ENCODE assay signal across 8 cellular contexts in the genomic region with DNA sequence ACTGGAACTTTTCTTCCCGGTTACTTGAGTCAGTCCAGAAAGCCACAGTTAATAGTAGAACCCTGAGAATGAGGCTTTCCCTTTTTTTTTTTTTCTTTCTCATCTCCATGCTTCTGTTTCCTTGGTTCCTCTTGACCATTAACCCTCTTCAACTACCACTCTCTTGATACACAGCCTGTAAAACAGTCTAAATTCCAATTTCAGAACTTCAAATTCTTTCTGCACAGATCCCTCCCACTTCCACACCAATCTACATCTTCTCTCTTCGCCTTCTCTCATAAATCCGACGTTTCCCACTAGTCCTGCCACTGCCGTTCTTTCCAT. TPM values are rescaled to one million over a fixed set of nuclear protein-coding genes. Genes with fewer than 3 reads are reported as not detected.
DNase-seq lines count a peak whose midpoint lies in the region; ATAC-seq and TF ChIP-seq lines count a peak whose summit lies in the region.

No MANE protein-coding gene starts in this region.

- H3K27me3 Mint-ChIP-seq in natural killer cell (ENCODE audit: low read depth in 2 of 2): no peaks in the 10 kb centered on the region

- peak overlapping the region; percentile 57 for H2AFZ ChIP-seq in KMS-11 (ENCODE audit: low read depth)

- H3K79me2 ChIP-seq in KMS-11 (ENCODE audit: insufficient read depth, low read depth): peaks cover 36% of the 10 kb centered on the region

- H3K9ac ChIP-seq in KMS-11: peak overlapping the region; percentile 93
- H3K9ac ChIP-seq in duodenal mucosa (ENCODE audit: low read depth in 1 of 2, low read length in 2 of 2): peak overlapping the region; percentile 87 to 93
- peak overlapping the region; percentile 87 for H3K9ac ChIP-seq in mucosa of stomach (ENCODE audit: low read length)

- no peak for DNase-seq in AG04449 (ENCODE audit: low read depth, low spot score)
- no peak for DNase-seq in activated effector memory CD4-positive, alpha-beta T cell treated with Interleukin-2 at 50 U/mL for 16 hours
- no peak for DNase-seq in natural killer cell

- H3K4me3 ChIP-seq in AG04449 (ENCODE audit: low read depth, low read length) (peak overlapping the region; percentile 97), KMS-11 (IDR thresholded peaks at IDR 0.05; ENCODE audit: insufficient read depth, low read depth, low read length) (no peak overlapping the region), duodenal mucosa (ENCODE audit: low read depth in 1 of 2, low read length in 2 of 2) (peak overlapping the region; percentile 98 to 99), mucosa of stomach (ENCODE audit: low read length) (peak overlapping the region; percentile 71)

- H3K9me3 ChIP-seq in duodenal mucosa (ENCODE audit: control insufficient read depth in 1 of 2, low read length in 2 of 2): no peaks in the 10 kb centered on the region
- H3K9me3 ChIP-seq in mucosa of stomach (ENCODE audit: control insufficient read depth, low read length): no peaks in the 10 kb centered on the region

- TF ChIP-seq CTCF in AG04449 (IDR thresholded peaks at IDR 0.05; ENCODE audit: insufficient read depth, low read length, missing control alignments): no peak
- TF ChIP-seq CTCF in KMS-11 (conservative IDR thresholded peaks at IDR 0.05; ENCODE audit: low read depth, low read length): no peak
- no peak for TF ChIP-seq CTCF in natural killer cell (IDR thresholded peaks at IDR 0.05)

- ATAC-seq in HG02840 (IDR thresholded peaks at IDR 0.05; ENCODE audit: low FRiP score, unreplicated experiment) (no peak), natural killer cell (no peak), HG03135 (IDR thresholded peaks at IDR 0.05; ENCODE audit: unreplicated experiment) (no peak)

- H3K27ac ChIP-seq in KMS-11 (peak overlapping the region; percentile 94), duodenal mucosa (ENCODE audit: low read depth, low read length) (peak overlapping the region; percentile 84)

- no peaks in the 10 kb centered on the region for H3K9me3 Mint-ChIP-seq in natural killer cell

- no peak overlapping the region for H3K4me3 Mint-ChIP-seq in natural killer cell

- peaks cover 11 to 15% of the 10 kb centered on the region in 2 donors for H3K4me1 Mint-ChIP-seq in natural killer cell

- intact Hi-C loops in natural killer cell (cut with micrococcal nuclease): no loop called here

- no peaks in the 10 kb centered on the region for H3K36me3 Mint-ChIP-seq in natural killer cell

- H3K27ac Mint-ChIP-seq in natural killer cell: no peak overlapping the region

- peaks cover 7% of the 10 kb centered on the region for H3K4me1 ChIP-seq in KMS-11 (ENCODE audit: low read depth, poor library complexity, severe bottlenecking)
- peaks cover 16 to 17% of the 10 kb centered on the region in 2 donors for H3K4me1 ChIP-seq in duodenal mucosa (ENCODE audit: control insufficient read depth in 1 of 2, insufficient read depth in 2 of 2, low read length in 2 of 2)
- H3K4me1 ChIP-seq in mucosa of stomach (ENCODE audit: control insufficient read depth, insufficient read depth, low read length): peaks cover 10% of the 10 kb centered on the region

- no peaks in the 10 kb centered on the region for H3K27me3 ChIP-seq in KMS-11 (ENCODE audit: insufficient read depth, low read depth)
- no peaks in the 10 kb centered on the region for H3K27me3 ChIP-seq in duodenal mucosa (ENCODE audit: control insufficient read depth in 1 of 2, insufficient read depth in 2 of 2, low read length in 2 of 2)
- no peaks in the 10 kb centered on the region for H3K27me3 ChIP-seq in mucosa of stomach (ENCODE audit: control insufficient read depth, insufficient read depth, low read length)

- H3K36me3 ChIP-seq in KMS-11 (ENCODE audit: insufficient read depth) (no peaks in the 10 kb centered on the region), duodenal mucosa (ENCODE audit: control insufficient read depth in 1 of 2, insufficient read depth in 2 of 2, low read length in 2 of 2) (no peaks in the 10 kb centered on the region), mucosa of stomach (ENCODE audit: control insufficient read depth, insufficient read depth, low read length) (no peaks in the 10 kb centered on the region)

- POLR2A ChIA-PET in AG04449 (lab: Yijun Ruan, JAX): interaction anchor here (1.0 kb wide), 1 partner anchor 21 kb away, joined by 3 read pairs; no protein-coding TSS in a partner anchor

- H4K20me1 ChIP-seq in KMS-11 (ENCODE audit: insufficient read depth): no peaks in the 10 kb centered on the region

- H3K4me2 ChIP-seq in KMS-11: peak overlapping the region; percentile 69

- CTCF ChIA-PET in AG04449 (lab: Yijun Ruan, JAX): interaction anchor here (0.6 kb wide), 1 partner anchor 26 kb away, joined by 3 read pairs; no protein-coding TSS in a partner anchor

RNA-seq across cellular contexts. Expression of gene METTL16, which starts 0.6 kb away (rescaled TPM):
- 10 to 100 TPM; 27.9 to 36.9 (median 32.0) TPM for total RNA-seq in natural killer cell
